ENCODE assay signal across 9 cellular contexts in the genomic region with DNA sequence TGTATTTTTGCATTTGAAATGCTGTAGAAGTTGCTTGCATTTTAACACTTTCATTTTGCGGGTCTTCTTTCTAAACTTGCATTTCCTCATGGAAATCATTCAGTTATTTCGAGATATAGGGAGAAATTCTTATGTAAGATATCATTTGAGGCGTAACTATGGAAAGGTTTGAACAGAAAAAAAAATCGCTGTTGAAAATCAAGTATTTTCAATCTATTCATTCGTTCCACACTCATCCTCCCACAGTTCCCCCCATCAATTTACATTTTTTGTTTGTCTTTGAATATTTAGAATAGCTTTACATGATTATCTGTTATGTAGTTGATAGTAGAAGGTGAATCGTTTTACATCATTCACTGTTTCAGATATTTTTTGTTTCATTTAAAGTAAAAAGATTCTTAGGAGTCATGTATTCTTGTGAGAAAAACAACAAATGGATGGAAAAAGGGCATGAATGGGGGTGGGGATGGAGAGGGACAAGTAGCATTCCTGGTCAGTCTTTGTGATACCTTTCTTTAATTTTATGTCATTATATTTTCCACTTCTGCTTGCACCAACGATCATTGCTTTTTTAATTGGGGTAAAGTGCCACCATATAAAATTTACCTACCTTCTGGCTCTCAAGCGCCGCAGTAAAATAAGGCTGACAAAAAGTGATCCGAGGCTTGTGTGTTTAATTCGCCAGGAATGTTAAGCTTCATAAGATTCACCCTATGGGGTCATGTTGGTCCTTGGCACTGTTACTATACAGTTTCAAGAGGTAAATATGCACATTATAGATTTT. TPM values are rescaled to one million over a fixed set of nuclear protein-coding genes. Genes with fewer than 3 reads are reported as not detected.
DNase-seq lines count a peak whose midpoint lies in the region; ATAC-seq and TF ChIP-seq lines count a peak whose summit lies in the region.
"Had no signal": no experiment of that assay in that cellular context is flagged by ENCODE, and none has a peak within 500 bp of the region (broad histone marks: within the 10 kb centered on the region; RNA-seq: fewer than 3 reads in every experiment).

No MANE protein-coding gene starts in this region.

- H3K9ac ChIP-seq in HUES48 (ENCODE audit: low read depth, low read length) (peak overlapping the region; percentile 89), mesendoderm (ENCODE audit: low read length) (peak overlapping the region; percentile 33)

- H3K27ac ChIP-seq in HUES48 (ENCODE audit: low read depth, low read length) (peak overlapping the region; percentile 99), body of pancreas (peak overlapping the region; percentile 95 to 99 (median 97)), mesendoderm (ENCODE audit: low read depth, low read length) (peak overlapping the region; percentile 36)

- H3K36me3 ChIP-seq in HUES48 (ENCODE audit: control insufficient read depth, insufficient read depth, low read length) (no peaks in the 10 kb centered on the region), body of pancreas (replicated peaks in 1 of 2; ENCODE audit: insufficient read depth in 1 of 2, low read depth in 2 of 2) (no peaks in the 10 kb centered on the region), mesendoderm (ENCODE audit: control insufficient read depth, insufficient read depth, low read length) (no peaks in the 10 kb centered on the region)

- no peak for TF ChIP-seq POLR2A in body of pancreas (IDR thresholded peaks at IDR 0.05)

- H4K8ac ChIP-seq in mesendoderm (ENCODE audit: low read depth, low read length): no peak overlapping the region

- no peak overlapping the region for H2BK120ac ChIP-seq in mesendoderm (ENCODE audit: low read depth, low read length)

- H3K18ac ChIP-seq in mesendoderm (ENCODE audit: low read length): no peak overlapping the region

- TF ChIP-seq CTCF in body of pancreas (IDR thresholded peaks at IDR 0.05): no peak

- DNase-seq in A172 (ENCODE audit: low spot score) (peak; percentile 52), body of pancreas (no peak), mesendoderm (peak; percentile 60), LoVo (ENCODE audit: low spot score) (no peak)
- no peak for DNase-seq in stimulated activated naive CD4-positive, alpha-beta T cell (lab: John Stamatoyannopoulos, UW)
- DNase-seq: activated CD4-positive, alpha-beta T cell treated with anti-CD3 and anti-CD28 coated beads, Interleukin-2, amount 50 U/mL, for 48 hours had no signal

- H2AK5ac ChIP-seq in mesendoderm (ENCODE audit: low read length): no peak overlapping the region

- no peak overlapping the region for H2BK15ac ChIP-seq in mesendoderm (replicated peaks; ENCODE audit: low read depth)

- no peak overlapping the region for H3K23ac ChIP-seq in mesendoderm (ENCODE audit: low read length)

- H3K4me2 ChIP-seq in mesendoderm (ENCODE audit: low read length): peak overlapping the region; percentile 4

- H3K79me1 ChIP-seq in mesendoderm (ENCODE audit: low read length): no peaks in the 10 kb centered on the region

- peak overlapping the region; percentile 81 for H3K4me3 ChIP-seq in HUES48 (ENCODE audit: low read depth, low read length)
- H3K4me3 ChIP-seq in body of pancreas: no peak overlapping the region
- no peak overlapping the region for H3K4me3 ChIP-seq in mesendoderm (ENCODE audit: low read length)

- intact Hi-C loops in body of pancreas (cut with DNase I): no loop called here

- H3K4me1 ChIP-seq in HUES48 (ENCODE audit: control insufficient read depth, insufficient read depth, low read length) (peaks cover 64% of the 10 kb centered on the region), body of pancreas (peaks cover 26% of the 10 kb centered on the region), mesendoderm (ENCODE audit: control insufficient read depth, low read depth, low read length) (peaks cover 5% of the 10 kb centered on the region)

- H3K27me3 ChIP-seq in HUES48 (ENCODE audit: control insufficient read depth, insufficient read depth, low read length): no peaks in the 10 kb centered on the region
- H3K27me3 ChIP-seq in body of pancreas: no peaks in the 10 kb centered on the region
- no peaks in the 10 kb centered on the region for H3K27me3 ChIP-seq in mesendoderm (ENCODE audit: insufficient read depth, low read length, poor library complexity)

- H3K4ac ChIP-seq in mesendoderm (ENCODE audit: low read depth, low read length): no peak overlapping the region

- no peak for ATAC-seq in body of pancreas
- no peak for ATAC-seq in HG02763 (IDR thresholded peaks at IDR 0.05; ENCODE audit: unreplicated experiment)
- no peak for ATAC-seq in GM21360 (IDR thresholded peaks at IDR 0.05; ENCODE audit: unreplicated experiment)

- no peak overlapping the region for H4K5ac ChIP-seq in mesendoderm (ENCODE audit: low read length)

- H2BK5ac ChIP-seq in mesendoderm (ENCODE audit: low read length): no peak overlapping the region

- H3K79me2 ChIP-seq in mesendoderm (ENCODE audit: control insufficient read depth, insufficient read depth, low read length): no peaks in the 10 kb centered on the region

- peak overlapping the region; percentile 58 for H3K56ac ChIP-seq in mesendoderm (ENCODE audit: low read length)

- H3K9me3 ChIP-seq in HUES48 (ENCODE audit: control insufficient read depth, insufficient read depth, low read length) (no peaks in the 10 kb centered on the region), body of pancreas (no peaks in the 10 kb centered on the region)

- 50 to 52% methylated on average over 11 of the region's 11 CpGs for WGBS in body of pancreas, 2 donors
- WGBS in mesendoderm (ENCODE audit: extremely low coverage, insufficient coverage, low lambda C conversion rate): no CpG with 5 or more reads among the region's 11 CpGs

RNA-seq across cellular contexts. Expression of gene SKIDA1, which starts 3.2 kb away (rescaled TPM):
- total RNA-seq in A172 (2014; rRNA removed; shearing (Covaris generic)): 0.53 and 2.4 TPM in 2 replicates
- 1 to 10 TPM in 1 of 2 donors, under 1 TPM in 1; 0.78 to 1.3 TPM for total RNA-seq in body of pancreas
- polyA plus RNA-seq in mesendoderm (2013, experiment 1 of 2): 1.6 TPM
- polyA plus RNA-seq in mesendoderm (2013, experiment 2 of 2): 1.7 TPM

RNA-seq across cellular contexts. Expression of gene MLLT10, which starts 5.4 kb away (rescaled TPM):
- total RNA-seq in A172 (2014; rRNA removed; shearing (Covaris generic)): 22.7 and 26.0 TPM in 2 replicates
- total RNA-seq in body of pancreas: 10 to 100 TPM; 23.7 to 30.1 TPM
- polyA plus RNA-seq in mesendoderm (2013, experiment 1 of 2): 37.4 TPM
- 40.3 TPM for polyA plus RNA-seq in mesendoderm (2013, experiment 2 of 2)

Comparison
In these comparisons a context has a peak if more than half of its experiments do, and no peak if none do; other contexts are left out.
1. DNase-seq: peak in A172 (single experiment) and mesendoderm (single experiment); none in body of pancreas (0 of 4), stimulated activated naive CD4-positive, alpha-beta T cell (0 of 6) and LoVo (single experiment).
2. H3K27ac ChIP-seq: peak in every context shown above with its lines; median percentile 99 in HUES48; 97 in body of pancreas; 36 in mesendoderm.